In genomic region chr9:116860509-116861120, GRCh38 we compare ENCODE assay signal across 8 cellular contexts.
DNase-seq lines count a peak whose midpoint lies in the region; ATAC-seq lines count a peak whose summit lies in the region.

No MANE protein-coding gene starts in this region.

- ATAC-seq in GM21723 (IDR thresholded peaks at IDR 0.05; ENCODE audit: unreplicated experiment) = no peak

- in situ Hi-C loops in HAP-1 (cut with MboI; ENCODE audit: low sequenced_read_pairs) = no loop called here

- H3K27me3 ChIP-seq in HAP-1 (ENCODE audit: low read depth) = 0 out of 2 replicates have a peak, but pooled peaks cover 3% of the 10 kb centered on the region

- DNase-seq in stimulated activated CD4-positive, alpha-beta T cell treated with anti-CD3 and anti-CD28 coated beads, Interleukin-12 subunit alpha, Interleukin-12 subunit beta, amount 100 ng/mL, for 48 hours (ENCODE audit: low read depth in 2 of 3, low spot score in 1 of 3) = peak in 2 of 3 donors; percentile 4 to 5
- no peak for DNase-seq in stimulated activated CD4-positive, alpha-beta T cell treated with anti-CD3 and anti-CD28 coated beads, Interleukin-4, amount 100 ng/mL, for 4 hours
- peak; percentile 40 to 83 for DNase-seq in HAP-1 (ENCODE audit: low spot score in 2 of 2)
- peak; percentile 40 to 51 for DNase-seq in NCI-H1930 (lab: John Stamatoyannopoulos, UW)
- peak; percentile 4 for DNase-seq in activated CD4-positive, alpha-beta T cell treated with anti-CD3 and anti-CD28 coated beads, Interleukin-2, amount 50 U/mL, for 1 hour
- peak; percentile 66 for DNase-seq in glomerular visceral epithelial cell (ENCODE audit: extremely low spot score)
- DNase-seq in posterior vena cava (ENCODE audit: low spot score) = peak; percentile 88

- intact Hi-C loops in posterior vena cava (cut with DNase I) = no loop called here

- no peaks in the 10 kb centered on the region for H3K9me3 ChIP-seq in HAP-1

- H3K4me1 ChIP-seq in HAP-1 = no peaks in the 10 kb centered on the region

- no peaks in the 10 kb centered on the region for H3K36me3 ChIP-seq in HAP-1 (replicated peaks)

- no peak overlapping the region for H3K4me3 ChIP-seq in HAP-1

Comparison
In these comparisons a context has a peak if more than half of its experiments do, and no peak if none do; other contexts are left out.
1. DNase-seq: peak in stimulated activated CD4-positive, alpha-beta T cell treated with anti-CD3 and anti-CD28 coated beads, Interleukin-12 subunit alpha, Interleukin-12 subunit beta, amount 100 ng/mL, for 48 hours (2 of 3), HAP-1 (2 of 2), NCI-H1930 (2 of 2), activated CD4-positive, alpha-beta T cell treated with anti-CD3 and anti-CD28 coated beads, Interleukin-2, amount 50 U/mL, for 1 hour (single experiment), glomerular visceral epithelial cell (single experiment) and posterior vena cava (single experiment); none in stimulated activated CD4-positive, alpha-beta T cell treated with anti-CD3 and anti-CD28 coated beads, Interleukin-4, amount 100 ng/mL, for 4 hours (0 of 2).